ENCODE assay signal across 14 cellular contexts in genomic region chr5:132629230-132629944, GRCh38. TPM values are rescaled to one million over a fixed set of nuclear protein-coding genes. Genes with fewer than 3 reads are reported as not detected.
DNase-seq lines count a peak whose midpoint lies in the region; ATAC-seq and TF ChIP-seq lines count a peak whose summit lies in the region.
"Had no signal": no experiment of that assay in that cellular context is flagged by ENCODE, and none has a peak within 500 bp of the region (broad histone marks: within the 10 kb centered on the region; RNA-seq: fewer than 3 reads in every experiment).

No MANE protein-coding gene starts in this region.

- no peak for TF ChIP-seq CTCF in sigmoid colon (IDR thresholded peaks at IDR 0.05)

- TF ChIP-seq POLR2A in GM18505 (IDR thresholded peaks at IDR 0.05; ENCODE audit: borderline replicate concordance, extremely low read depth, insufficient read depth, insufficient read length) (no peak), sigmoid colon (IDR thresholded peaks at IDR 0.05) (no peak)

- 80 to 94% methylated on average over 5 of the region's 5 CpGs for WGBS in sigmoid colon, 2 donors

- no peaks in the 10 kb centered on the region for H3K9me3 ChIP-seq in sigmoid colon
- H3K9me3 ChIP-seq: left ventricle myocardium inferior, prostate gland had no signal

- DNase-seq in dermis blood vessel endothelial cell = peak; percentile 70
- no peak for DNase-seq in sigmoid colon
- DNase-seq in NCI-H187 treated with DMSO at 0.1 percent for 48 hours (lab: John Stamatoyannopoulos, UW) = no peak
- DNase-seq: activated T-cell treated with anti-CD3 and anti-CD28 coated beads for 4 hours; central memory CD4-positive, alpha-beta T cell; DMS53; left ventricle myocardium inferior; NCI-H1105 had no signal

- H3K27ac ChIP-seq in sigmoid colon = no peak overlapping the region
- H3K27ac ChIP-seq: left ventricle myocardium inferior, prostate gland had no signal

- TF ChIP-seq EP300 in sigmoid colon (IDR thresholded peaks at IDR 0.05) = no peak

- H3K4me1 ChIP-seq in sigmoid colon = no peaks in the 10 kb centered on the region
- H3K4me1 ChIP-seq: prostate gland had no signal

- ATAC-seq in GM18505 (IDR thresholded peaks at IDR 0.05; ENCODE audit: unreplicated experiment) (peak; percentile 51), GM19455 (IDR thresholded peaks at IDR 0.05; ENCODE audit: unreplicated experiment) (peak; percentile 73), HG03159 (IDR thresholded peaks at IDR 0.05; ENCODE audit: unreplicated experiment) (peak; percentile 57), HG03175 (IDR thresholded peaks at IDR 0.05; ENCODE audit: unreplicated experiment) (no peak)

- peaks cover 0 to 41% (median 0%) of the 10 kb centered on the region in 4 donors for H3K36me3 ChIP-seq in sigmoid colon
- H3K36me3 ChIP-seq: prostate gland had no signal

- H3K27me3 ChIP-seq in sigmoid colon = no peaks in the 10 kb centered on the region

- intact Hi-C loops in sigmoid colon (cut with DNase I) = no loop called here

- H3K4me3 ChIP-seq in sigmoid colon = no peak overlapping the region
- H3K4me3 ChIP-seq: left ventricle myocardium inferior, prostate gland had no signal

RNA-seq across cellular contexts. Expression of gene IL13, which starts 28.6 kb away (rescaled TPM):
- total RNA-seq in dermis blood vessel endothelial cell (not detected in 2 replicates), sigmoid colon (not detected)
- polyA plus RNA-seq in sigmoid colon = under 1 TPM in 1 of 3 donors, not detected in 2; 0.15 TPM
- total RNA-seq: fibroblast of villous mesenchyme, left ventricle myocardium inferior had no signal

RNA-seq across cellular contexts. Expression of gene IL4, which starts 44.4 kb away (rescaled TPM):
- total RNA-seq in dermis blood vessel endothelial cell (not detected in 2 replicates), sigmoid colon (not detected)
- polyA plus RNA-seq in sigmoid colon = not detected
- total RNA-seq: fibroblast of villous mesenchyme, left ventricle myocardium inferior, prostate gland had no signal
